20 cellular contexts compared by ENCODE assay signal in the genomic region with DNA sequence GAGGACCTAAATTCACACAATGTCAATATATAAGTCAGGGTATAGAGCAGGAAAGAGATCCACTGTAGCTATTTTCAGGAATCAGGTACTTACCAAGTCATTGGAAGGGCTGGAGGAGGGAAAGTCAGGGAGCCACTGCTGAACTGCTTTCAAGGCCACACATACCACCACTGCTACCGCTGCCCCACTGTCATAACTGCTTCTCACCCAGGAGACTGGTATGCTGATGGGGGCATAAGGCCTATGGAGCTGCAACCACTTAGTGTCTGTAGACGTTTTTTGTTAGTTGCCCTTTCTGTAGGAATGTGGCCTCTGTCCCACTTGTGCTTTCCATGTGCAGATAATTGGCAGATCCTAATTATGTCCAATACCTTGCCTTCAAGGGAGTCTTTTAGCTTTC. TPM values are rescaled to one million over a fixed set of nuclear protein-coding genes. Genes with fewer than 3 reads are reported as not detected.
DNase-seq lines count a peak whose midpoint lies in the region; ATAC-seq, FAIRE-seq and TF ChIP-seq lines count a peak whose summit lies in the region.
"Had no signal": no experiment of that assay in that cellular context is flagged by ENCODE, and none has a peak within 500 bp of the region (broad histone marks: within the 10 kb centered on the region; RNA-seq: fewer than 3 reads in every experiment).

No MANE protein-coding gene starts in this region.

- no peak for TF ChIP-seq CTCF in H1 (IDR thresholded peaks at IDR 0.05; ENCODE audit: control extremely low read depth in 1 of 3, insufficient read depth in 1 of 3, low read depth in 1 of 3, low read length in 3 of 3)
- TF ChIP-seq CTCF in osteocyte (IDR thresholded peaks at IDR 0.05) = no peak
- no peak for TF ChIP-seq CTCF in lower leg skin (IDR thresholded peaks at IDR 0.05)

- no peak for TF ChIP-seq RAD21 in H1 (IDR thresholded peaks at IDR 0.05 in 1 of 2, conservative IDR thresholded peaks at IDR 0.05 in 1 of 2; ENCODE audit: low read depth in 2 of 2, low read length in 2 of 2)

- H3K4me1 Mint-ChIP-seq in activated CD4-positive, alpha-beta T cell treated with anti-CD3 and anti-CD28 coated beads, Interleukin-2, amount 10 ng/mL, durations not matched to agents 24 days and 14 days = peaks cover 62% of the 10 kb centered on the region
- peaks cover 27% of the 10 kb centered on the region for H3K4me1 Mint-ChIP-seq in osteocyte (ENCODE audit: unreplicated experiment)
- H3K4me1 Mint-ChIP-seq in activated T-cell treated with anti-CD3 and anti-CD28 coated beads, Interleukin-2, amount 50 U/mL, for 72 hours (ENCODE audit: low read depth) = peaks cover 73% of the 10 kb centered on the region

- no peak overlapping the region for H3K27ac Mint-ChIP-seq in activated CD4-positive, alpha-beta T cell treated with anti-CD3 and anti-CD28 coated beads, Interleukin-2, amount 10 ng/mL, durations not matched to agents 24 days and 14 days
- H3K27ac Mint-ChIP-seq in osteocyte (ENCODE audit: unreplicated experiment) = peak overlapping the region; percentile 8
- no peak overlapping the region for H3K27ac Mint-ChIP-seq in activated T-cell treated with anti-CD3 and anti-CD28 coated beads, Interleukin-2, amount 50 U/mL, for 72 hours
- H3K27ac Mint-ChIP-seq: nephron had no signal

- H3K36me3 ChIP-seq in HUES64 (ENCODE audit: insufficient read depth, low read length) = no peaks in the 10 kb centered on the region
- no peaks in the 10 kb centered on the region for H3K36me3 ChIP-seq in H1 (ENCODE audit: control insufficient read depth in 2 of 4, insufficient read depth in 4 of 4, low read length in 3 of 4)
- no peaks in the 10 kb centered on the region for H3K36me3 ChIP-seq in effector memory CD4-positive, alpha-beta T cell (ENCODE audit: control insufficient read depth, insufficient read depth, low read length)
- H3K36me3 ChIP-seq: MG63, transverse colon had no signal

- TF ChIP-seq EP300 in H1 (IDR thresholded peaks at IDR 0.05; ENCODE audit: borderline replicate concordance in 1 of 2, low read depth in 2 of 2, low read length in 2 of 2) = no peak

- no peak overlapping the region for H3K23ac ChIP-seq in H1 (ENCODE audit: insufficient read length)

- H2BK12ac ChIP-seq in H1 (ENCODE audit: low read depth, low read length) = peak overlapping the region; percentile 72; the same call in 1 of the 2 replicates

- no peak overlapping the region for H2BK15ac ChIP-seq in H1 (ENCODE audit: low read length)

- peaks cover 0 to 80% of the 10 kb centered on the region in 2 experiments; a peak in 2 of 4 replicates for H3K79me2 ChIP-seq in H1 (ENCODE audit: control insufficient read depth in 1 of 2, insufficient read depth in 2 of 2, low read length in 2 of 2)

- peak overlapping the region; percentile 34; the same call in 1 of the 2 replicates for H2AK5ac ChIP-seq in H1 (ENCODE audit: low read depth, low read length)

- no peak for FAIRE-seq in H1 (lab: Jason Lieb, UNC)

- intact Hi-C loops in activated CD4-positive, alpha-beta T cell treated with anti-CD3 and anti-CD28 coated beads, Interleukin-2, amount 10 ng/mL, durations not matched to agents 24 days and 14 days (cut with micrococcal nuclease) = no loop called here
- intact Hi-C loops in lower leg skin (cut with DNase I; ENCODE audit: low total_unique reads) = no loop called here

- peak overlapping the region; percentile 2 for H3K4me3 Mint-ChIP-seq in activated CD4-positive, alpha-beta T cell treated with anti-CD3 and anti-CD28 coated beads, Interleukin-2, amount 10 ng/mL, durations not matched to agents 24 days and 14 days
- no peak overlapping the region for H3K4me3 Mint-ChIP-seq in osteocyte (ENCODE audit: unreplicated experiment)
- no peak overlapping the region for H3K4me3 Mint-ChIP-seq in activated T-cell treated with anti-CD3 and anti-CD28 coated beads, Interleukin-2, amount 50 U/mL, for 72 hours
- H3K4me3 Mint-ChIP-seq: nephron had no signal

- H2AFZ ChIP-seq in H1 (ENCODE audit: low read length) = no peak overlapping the region

- peaks cover 24% of the 10 kb centered on the region for H3K36me3 Mint-ChIP-seq in activated CD4-positive, alpha-beta T cell treated with anti-CD3 and anti-CD28 coated beads, Interleukin-2, amount 10 ng/mL, durations not matched to agents 24 days and 14 days (ENCODE audit: low read depth)
- H3K36me3 Mint-ChIP-seq in osteocyte (ENCODE audit: unreplicated experiment) = no peaks in the 10 kb centered on the region
- H3K36me3 Mint-ChIP-seq in activated T-cell treated with anti-CD3 and anti-CD28 coated beads, Interleukin-2, amount 50 U/mL, for 72 hours (ENCODE audit: insufficient read depth in 2 of 2) = no peaks in the 10 kb centered on the region

- no peaks in the 10 kb centered on the region for H4K20me1 ChIP-seq in H1 (replicated peaks in 1 of 2; ENCODE audit: control insufficient read depth in 1 of 2, insufficient read depth in 2 of 2, low read length in 2 of 2)

- peak; percentile 58 for DNase-seq in activated CD4-positive, alpha-beta T cell treated with anti-CD3 and anti-CD28 coated beads, Interleukin-2, amount 10 ng/mL, durations not matched to agents 24 days and 14 days
- no peak for DNase-seq in activated CD4-positive, alpha-beta T cell treated with anti-CD3 and anti-CD28 coated beads, Interleukin-2, amount 50 U/mL, for 1 hour
- no peak for DNase-seq in H1 (ENCODE audit: low read depth in 1 of 2, low spot score in 2 of 2)
- no peak for DNase-seq in osteocyte (ENCODE audit: extremely low spot score, unreplicated experiment)
- no peak for DNase-seq in effector memory CD4-positive, alpha-beta T cell
- no peak for DNase-seq in lower leg skin (ENCODE audit: low spot score in 2 of 2)
- no peak for DNase-seq in activated T-cell treated with anti-CD3 and anti-CD28 coated beads, Interleukin-2, amount 50 U/mL, for 72 hours
- DNase-seq: 8988T; activated effector memory CD4-positive, alpha-beta T cell treated with anti-CD3 and anti-CD28 coated beads, Interleukin-2, amount 50 U/mL, for 16 hours; cortex of kidney; DMS79 treated with DMSO at 0.1 percent for 48 hours; MG63; NCI-H187 treated with DMSO at 0.1 percent for 48 hours; stimulated activated CD4-positive, alpha-beta T cell treated with anti-CD3 and anti-CD28 coated beads, Interleukin-15, amount 100 ng/mL, for 24 hours; stimulated activated naive CD4-positive, alpha-beta T cell treated with Interleukin-2 at 50 U/mL for 16 hours; transverse colon had no signal

- H3K4me2 ChIP-seq in H1 (ENCODE audit: insufficient read depth in 1 of 2, low read depth in 2 of 2, low read length in 2 of 2) = no peak overlapping the region; a peak in 1 of 4 replicates

- peaks cover 6% of the 10 kb centered on the region; the same call in 1 of the 2 replicates for H3K79me1 ChIP-seq in H1 (ENCODE audit: low read depth, low read length)

- H3K4me1 ChIP-seq in HUES64 (ENCODE audit: insufficient read depth, low read length) (peaks cover 22% of the 10 kb centered on the region), H1 (replicated peaks in 1 of 4; ENCODE audit: control insufficient read depth in 3 of 4, insufficient read depth in 4 of 4, low read length in 3 of 4) (peaks cover 0 to 5% (median 2%) of the 10 kb centered on the region in 4 experiments; a peak in 2 of 7 replicates)
- H3K4me1 ChIP-seq in effector memory CD4-positive, alpha-beta T cell (ENCODE audit: control insufficient read depth, insufficient read depth, low read length, poor library complexity, severe bottlenecking) = peaks cover 15% of the 10 kb centered on the region

- no peaks in the 10 kb centered on the region for H3K9me3 Mint-ChIP-seq in activated CD4-positive, alpha-beta T cell treated with anti-CD3 and anti-CD28 coated beads, Interleukin-2, amount 10 ng/mL, durations not matched to agents 24 days and 14 days
- no peaks in the 10 kb centered on the region for H3K9me3 Mint-ChIP-seq in osteocyte (ENCODE audit: unreplicated experiment)
- no peaks in the 10 kb centered on the region for H3K9me3 Mint-ChIP-seq in activated T-cell treated with anti-CD3 and anti-CD28 coated beads, Interleukin-2, amount 50 U/mL, for 72 hours
- H3K9me3 Mint-ChIP-seq: nephron had no signal

- no peak overlapping the region for H3K14ac ChIP-seq in H1 (ENCODE audit: insufficient read length)

- H3K23me2 ChIP-seq in H1 (ENCODE audit: low read depth, low read length) = no peaks in the 10 kb centered on the region; the same call in 1 of the 2 replicates

- H4K91ac ChIP-seq in H1 (replicated peaks; ENCODE audit: insufficient read length, low read length) = no peak overlapping the region

- CTCF ChIA-PET in H1 (lab: Charles Lee; ENCODE audit: partially characterized antibody) = interaction anchor here (0.9 to 2.3 kb wide), 4 partner anchors 13 to 211 kb away, joined by 3 to 17 read pairs (median 6); no protein-coding TSS in a partner anchor

- no peaks in the 10 kb centered on the region for H3K27me3 Mint-ChIP-seq in activated CD4-positive, alpha-beta T cell treated with anti-CD3 and anti-CD28 coated beads, Interleukin-2, amount 10 ng/mL, durations not matched to agents 24 days and 14 days
- no peaks in the 10 kb centered on the region for H3K27me3 Mint-ChIP-seq in osteocyte (ENCODE audit: unreplicated experiment)
- H3K27me3 Mint-ChIP-seq in activated T-cell treated with anti-CD3 and anti-CD28 coated beads, Interleukin-2, amount 50 U/mL, for 72 hours (ENCODE audit: low read depth) = no peaks in the 10 kb centered on the region

- no peaks in the 10 kb centered on the region for H3K27me3 ChIP-seq in HUES64 (ENCODE audit: insufficient read depth, low read length)
- H3K27me3 ChIP-seq in H1 (replicated peaks in 1 of 4; ENCODE audit: control insufficient read depth in 3 of 4, extremely low read depth in 1 of 4, insufficient read depth in 3 of 4, low read length in 3 of 4) = no peaks in the 10 kb centered on the region
- no peaks in the 10 kb centered on the region for H3K27me3 ChIP-seq in effector memory CD4-positive, alpha-beta T cell (replicated peaks; ENCODE audit: control insufficient read depth, insufficient read depth, low read length, poor library complexity, severe bottlenecking)
- H3K27me3 ChIP-seq: MG63, transverse colon had no signal

- no peak overlapping the region for H2BK120ac ChIP-seq in H1 (replicated peaks; ENCODE audit: low read depth, low read length)

- H3K56ac ChIP-seq in H1 (replicated peaks; ENCODE audit: insufficient read length, low read depth, low read length) = no peak overlapping the region

- peak overlapping the region; percentile 1; the same call in 1 of the 2 replicates for H3K27ac ChIP-seq in HUES64 (ENCODE audit: low read depth, low read length)
- no peak overlapping the region for H3K27ac ChIP-seq in H1 (ENCODE audit: low read depth, low read length)
- no peak overlapping the region for H3K27ac ChIP-seq in effector memory CD4-positive, alpha-beta T cell (ENCODE audit: insufficient read depth, low read length, poor library complexity, severe bottlenecking)
- H3K27ac ChIP-seq: C4-2B, transverse colon, VCaP had no signal

- TF ChIP-seq POLR2A in H1 (IDR thresholded peaks at IDR 0.05; ENCODE audit: control extremely low read depth in 1 of 2, low read depth in 2 of 2, low read length in 2 of 2) (no peak), lower leg skin (IDR thresholded peaks at IDR 0.05) (no peak)

- H3K9ac ChIP-seq in HUES64 (ENCODE audit: low read depth, low read length) (no peak overlapping the region), H1 (replicated peaks in 1 of 4; ENCODE audit: extremely low read depth in 1 of 4, low read depth in 3 of 4, low read length in 3 of 4) (no peak overlapping the region)

- no peak overlapping the region; the same call in 1 of the 2 replicates for H2BK5ac ChIP-seq in H1 (ENCODE audit: low read depth, low read length)

- H2BK20ac ChIP-seq in H1 (ENCODE audit: low read length) = no peak overlapping the region

- ATAC-seq in activated T-cell treated with anti-CD3 and anti-CD28 coated beads, Interleukin-2, amount 50 U/mL, for 72 hours (replicated peaks in 1 of 2) = no peak

- H3K9me3 ChIP-seq in HUES64 (ENCODE audit: insufficient read depth, low read depth, low read length) (no peaks in the 10 kb centered on the region), H1 (ENCODE audit: insufficient read depth in 2 of 2, low read depth in 1 of 2, low read length in 1 of 2) (no peaks in the 10 kb centered on the region)
- no peaks in the 10 kb centered on the region for H3K9me3 ChIP-seq in effector memory CD4-positive, alpha-beta T cell (ENCODE audit: control insufficient read depth, low read length)
- H3K9me3 ChIP-seq: MG63, transverse colon had no signal

- POLR2A ChIA-PET in H1 (lab: Charles Lee; ENCODE audit: partially characterized antibody) = no interaction called here

- no peak overlapping the region for H4K8ac ChIP-seq in H1 (ENCODE audit: extremely low read depth, insufficient read depth, low read length)

- no peak overlapping the region for H3K18ac ChIP-seq in H1 (ENCODE audit: extremely low read depth, low read length)

- WGBS in HUES64 = 71% methylated on average over 2 of the region's 2 CpGs
- WGBS in H1 (ENCODE audit: extremely low coverage in 1 of 2, insufficient coverage in 1 of 2, insufficient read length in 1 of 2, insufficient replicate concordance in 2 of 2, low coverage in 1 of 2, low lambda C conversion rate in 2 of 2, missing lambda C conversion rate in 1 of 2), 2 experiments = 71% methylated on average over 2 of the region's 2 CpGs; no CpG with 5 or more reads in 1 of the 2 experiments
- 65 to 68% methylated on average over 2 of the region's 2 CpGs for WGBS in lower leg skin, 2 donors

- no peak overlapping the region for H4K5ac ChIP-seq in H1 (ENCODE audit: insufficient read length, low read depth, low read length)

- no peak overlapping the region for H3K4me3 ChIP-seq in HUES64 (ENCODE audit: low read length)
- no peak overlapping the region for H3K4me3 ChIP-seq in H1 (ENCODE audit: extremely low read depth in 1 of 4, insufficient read depth in 2 of 4, low read depth in 3 of 4, low read length in 4 of 4)
- no peak overlapping the region for H3K4me3 ChIP-seq in effector memory CD4-positive, alpha-beta T cell (ENCODE audit: insufficient read depth, low read depth, low read length, poor library complexity, severe bottlenecking)
- no peak overlapping the region for H3K4me3 ChIP-seq in lower leg skin (ENCODE audit: low read depth, poor library complexity, severe bottlenecking)
- H3K4me3 ChIP-seq: MG63, transverse colon had no signal

- H3K4ac ChIP-seq in H1 (replicated peaks; ENCODE audit: insufficient read length, low read depth, low read length) = no peak overlapping the region

RNA-seq across cellular contexts. Expression of gene SMAP1, which starts 5.4 kb away (rescaled TPM):
- 21.5 and 23.2 TPM in 2 replicates for total RNA-seq in activated CD4-positive, alpha-beta T cell treated with anti-CD3 and anti-CD28 coated beads, Interleukin-2, amount 10 ng/mL, durations not matched to agents 24 days and 14 days
- 30.9 TPM for polyA plus RNA-seq in HUES64 (2013, experiment 1 of 2)
- 38.5 TPM for polyA plus RNA-seq in HUES64 (2013, experiment 2 of 2)
- total RNA-seq in H1 (2021; fragmentation: NEBNext Ultra II Directional; extraction: Animal tissue kit (Norgen Biotek cat#: 25700)) = 31.8 and 32.4 TPM in 2 replicates
- polyA plus RNA-seq in H1 (2011; rRNA removed) = 13.7 and 18.8 TPM in 2 replicates
- polyA plus RNA-seq in H1 (2011; cell fraction: cytosol; rRNA removed) = 17.8 TPM
- polyA plus RNA-seq in H1 (2011; cell fraction: nucleus; rRNA removed) = 25.1 TPM
- polyA plus RNA-seq in H1 (2012, experiment 1 of 2) = 21.2 to 31.0 TPM (median 24.7 TPM) in 4 replicates
- 6.7 TPM for polyA plus RNA-seq in H1 (2012, experiment 2 of 2)
- polyA plus RNA-seq in H1 (2013, experiment 1 of 2) = 31.3 TPM
- polyA plus RNA-seq in H1 (2013, experiment 2 of 2) = 32.2 TPM
- polyA minus RNA-seq in H1 (2011; rRNA and poly(A)+ RNA removed) = 39.3 and 40.1 TPM in 2 replicates
- polyA minus RNA-seq in H1 (2011; cell fraction: cytosol; rRNA and poly(A)+ RNA removed) = 20.6 TPM
- polyA minus RNA-seq in H1 (2011; cell fraction: nucleus; rRNA and poly(A)+ RNA removed) = 33.4 TPM
- total RNA-seq in osteocyte (27.2 and 28.0 TPM in 2 replicates), lower leg skin (10 to 100 TPM; 30.7 to 37.7 (median 34.9) TPM)
- total RNA-seq in activated T-cell treated with anti-CD3 and anti-CD28 coated beads, Interleukin-2, amount 50 U/mL, for 72 hours = 10 to 100 TPM; 28.9 to 30.9 TPM
